33 cellular contexts compared by ENCODE assay signal in the genomic region with DNA sequence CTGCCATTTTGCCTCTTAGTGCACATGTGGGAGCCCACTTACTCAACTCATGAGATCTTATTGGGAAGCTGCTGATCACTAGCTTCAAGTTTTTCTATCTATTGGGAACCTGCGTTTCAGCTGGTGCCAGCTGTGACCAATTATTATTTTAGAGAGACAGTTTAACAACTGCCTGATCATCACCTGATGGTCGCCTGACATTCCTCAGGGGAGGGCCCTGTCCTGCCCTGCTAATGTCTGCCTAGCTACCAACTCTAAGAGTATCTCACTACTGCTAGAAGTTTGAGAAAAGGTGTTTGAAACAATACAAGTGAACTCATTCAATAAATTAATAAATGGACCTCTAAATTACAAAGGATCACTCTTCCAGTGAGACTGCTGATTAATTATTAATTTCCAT.
"Had no signal": no experiment of that assay in that cellular context is flagged by ENCODE, and none has a peak within 500 bp of the region (broad histone marks: within the 10 kb centered on the region; RNA-seq: fewer than 3 reads in every experiment).

No MANE protein-coding gene starts in this region.

- H3K9me3 ChIP-seq: ascending aorta, breast epithelium, colonic mucosa, heart left ventricle had no signal

- H3K27ac Mint-ChIP-seq: activated CD4-positive, alpha-beta memory T cell treated with anti-CD3 and anti-CD28 coated beads for 36 hours; activated CD4-positive, alpha-beta T cell treated with anti-CD3 and anti-CD28 coated beads for 36 hours; activated CD4-positive, alpha-beta T cell treated with anti-CD3 and anti-CD28 coated beads, Interleukin-2, amount 10 ng/mL, durations not matched to agents 24 days and 14 days; activated CD8-positive, alpha-beta memory T cell treated with anti-CD3 and anti-CD28 coated beads, Interleukin-2, amount 10 ng/mL, durations not matched to agents 7 days and 5 days; activated CD8-positive, alpha-beta T cell treated with anti-CD3 and anti-CD28 coated beads, Interleukin-2, amount 10 ng/mL, durations not matched to agents 7 days and 5 days; activated naive CD4-positive, alpha-beta T cell treated with anti-CD3 and anti-CD28 coated beads, Interleukin-2, amount 10 ng/mL, durations not matched to agents 7 days and 5 days; activated naive CD4-positive, alpha-beta T cell treated with anti-CD3 and anti-CD28 coated beads, Interleukin-2, amount 50 U/mL, for 72 hours; activated naive CD8-positive, alpha-beta T cell treated with anti-CD3 and anti-CD28 coated beads, Interleukin-2, amount 10 ng/mL, durations not matched to agents 7 days and 5 days; activated T-helper 1 cell treated with anti-CD3 and anti-CD28 coated beads, Interleukin-12 subunit alpha, Interleukin-12 subunit beta, Interleukin-2, Interleukin-4 antibody, amounts not matched to agents 30 ng/mL and 10 ng/mL and 1 ng/mL, durations not matched to agents 14 hours and 24 hours and 36 hours; brain; T-helper 17 cell; T-helper 2 cell treated with Interferon-gamma antibody and Interleukin-4, amounts not matched to agents 5 μg/mL and 100 μg/mL, for 36 hours had no signal

- H3K4me1 ChIP-seq: breast epithelium, colonic mucosa had no signal

- ATAC-seq: activated CD4-positive, alpha-beta T cell treated with anti-CD3 and anti-CD28 coated beads for 36 hours; activated CD8-positive, alpha-beta memory T cell treated with anti-CD3 and anti-CD28 coated beads, Interleukin-2, amount 10 ng/mL, durations not matched to agents 7 days and 5 days; activated CD8-positive, alpha-beta T cell treated with anti-CD3 and anti-CD28 coated beads, Interleukin-2, amount 10 ng/mL, durations not matched to agents 7 days and 5 days; activated naive CD4-positive, alpha-beta T cell treated with anti-CD3 and anti-CD28 coated beads, Interleukin-2, amount 50 U/mL, for 72 hours; esophagus mucosa; heart left ventricle; T-helper 17 cell had no signal

- H3K4me3 ChIP-seq: ascending aorta, breast epithelium, cardiac muscle cell, colonic mucosa, heart left ventricle had no signal

- DNase-seq: activated CD4-positive, alpha-beta memory T cell treated with anti-CD3 and anti-CD28 coated beads for 36 hours; activated CD4-positive, alpha-beta T cell treated with anti-CD3 and anti-CD28 coated beads for 36 hours; activated CD4-positive, alpha-beta T cell treated with anti-CD3 and anti-CD28 coated beads, Interleukin-2, amount 10 ng/mL, durations not matched to agents 24 days and 14 days; activated CD4-positive, CD25-positive, alpha-beta regulatory T cell; activated CD4-positive, CD25-positive, alpha-beta regulatory T cell treated with anti-CD3 and anti-CD28 coated beads, Interleukin-2, amount 50 U/mL, for 72 hours; activated CD8-positive, alpha-beta memory T cell treated with anti-CD3 and anti-CD28 coated beads, Interleukin-2, amount 10 ng/mL, durations not matched to agents 7 days and 5 days; activated CD8-positive, alpha-beta memory T cell treated with anti-CD3 and anti-CD28 coated beads, Interleukin-2, amount 50 U/mL, for 4 hours; activated CD8-positive, alpha-beta T cell treated with anti-CD3 and anti-CD28 coated beads, Interleukin-2, amount 10 ng/mL, durations not matched to agents 7 days and 5 days; activated gamma-delta T cell; activated naive CD4-positive, alpha-beta T cell; activated naive CD4-positive, alpha-beta T cell treated with anti-CD3 and anti-CD28 coated beads, Interleukin-2, amount 10 ng/mL, durations not matched to agents 7 days and 5 days; activated naive CD8-positive, alpha-beta T cell treated with anti-CD3 and anti-CD28 coated beads, Interleukin-2, amount 10 ng/mL, durations not matched to agents 7 days and 5 days; activated T-cell treated with anti-CD3 and anti-CD28 coated beads, Interleukin-2, amount 50 U/mL, for 1 hour; activated T-cell treated with anti-CD3 and anti-CD28 coated beads, Interleukin-2, amount 50 U/mL, for 48 hours; central memory CD4-positive, alpha-beta T cell; cerebellar nuclear complex; colonic mucosa; effector CD8-positive, alpha-beta T cell; foreskin fibroblast; glutamatergic neuron; heart left ventricle; T-helper 1 cell; T-helper 17 cell; T1000; WERI-Rb-1 had no signal

- H3K4me1 Mint-ChIP-seq: activated CD4-positive, alpha-beta T cell treated with anti-CD3 and anti-CD28 coated beads for 36 hours; activated CD4-positive, alpha-beta T cell treated with anti-CD3 and anti-CD28 coated beads, Interleukin-2, amount 10 ng/mL, durations not matched to agents 24 days and 14 days; activated CD8-positive, alpha-beta memory T cell treated with anti-CD3 and anti-CD28 coated beads, Interleukin-2, amount 10 ng/mL, durations not matched to agents 7 days and 5 days; activated naive CD4-positive, alpha-beta T cell treated with anti-CD3 and anti-CD28 coated beads, Interleukin-2, amount 10 ng/mL, durations not matched to agents 7 days and 5 days; activated naive CD8-positive, alpha-beta T cell treated with anti-CD3 and anti-CD28 coated beads, Interleukin-2, amount 10 ng/mL, durations not matched to agents 7 days and 5 days; T-helper 17 cell had no signal

- H3K36me3 Mint-ChIP-seq: activated CD4-positive, alpha-beta memory T cell treated with anti-CD3 and anti-CD28 coated beads for 36 hours; activated CD8-positive, alpha-beta memory T cell treated with anti-CD3 and anti-CD28 coated beads, Interleukin-2, amount 10 ng/mL, durations not matched to agents 7 days and 5 days; activated naive CD4-positive, alpha-beta T cell treated with anti-CD3 and anti-CD28 coated beads, Interleukin-2, amount 10 ng/mL, durations not matched to agents 7 days and 5 days; activated naive CD4-positive, alpha-beta T cell treated with anti-CD3 and anti-CD28 coated beads, Interleukin-2, amount 50 U/mL, for 72 hours; activated naive CD8-positive, alpha-beta T cell treated with anti-CD3 and anti-CD28 coated beads, Interleukin-2, amount 10 ng/mL, durations not matched to agents 7 days and 5 days had no signal

- H3K36me3 ChIP-seq: ascending aorta, breast epithelium, cardiac muscle cell, colonic mucosa, heart left ventricle, WERI-Rb-1 had no signal

- H3K27me3 ChIP-seq: ascending aorta, breast epithelium, cardiac muscle cell, colonic mucosa, heart left ventricle had no signal

- H3K4me3 Mint-ChIP-seq: activated CD4-positive, alpha-beta memory T cell treated with anti-CD3 and anti-CD28 coated beads for 36 hours; activated CD4-positive, alpha-beta T cell treated with anti-CD3 and anti-CD28 coated beads for 36 hours; activated CD4-positive, alpha-beta T cell treated with anti-CD3 and anti-CD28 coated beads, Interleukin-2, amount 10 ng/mL, durations not matched to agents 24 days and 14 days; activated CD8-positive, alpha-beta memory T cell treated with anti-CD3 and anti-CD28 coated beads, Interleukin-2, amount 10 ng/mL, durations not matched to agents 7 days and 5 days; activated CD8-positive, alpha-beta T cell treated with anti-CD3 and anti-CD28 coated beads, Interleukin-2, amount 10 ng/mL, durations not matched to agents 7 days and 5 days; activated naive CD4-positive, alpha-beta T cell treated with anti-CD3 and anti-CD28 coated beads, Interleukin-2, amount 10 ng/mL, durations not matched to agents 7 days and 5 days; activated naive CD8-positive, alpha-beta T cell treated with anti-CD3 and anti-CD28 coated beads, Interleukin-2, amount 10 ng/mL, durations not matched to agents 7 days and 5 days; activated T-helper 1 cell treated with anti-CD3 and anti-CD28 coated beads, Interleukin-12 subunit alpha, Interleukin-12 subunit beta, Interleukin-2, Interleukin-4 antibody, amounts not matched to agents 30 ng/mL and 10 ng/mL and 1 ng/mL, durations not matched to agents 14 hours and 24 hours and 36 hours; brain; T-helper 17 cell; T-helper 2 cell treated with Interferon-gamma antibody and Interleukin-4, amounts not matched to agents 5 μg/mL and 100 μg/mL, for 36 hours had no signal

- H3K9me3 Mint-ChIP-seq: activated CD4-positive, alpha-beta T cell treated with anti-CD3 and anti-CD28 coated beads, Interleukin-2, amount 10 ng/mL, durations not matched to agents 24 days and 14 days; activated naive CD4-positive, alpha-beta T cell treated with anti-CD3 and anti-CD28 coated beads, Interleukin-2, amount 10 ng/mL, durations not matched to agents 7 days and 5 days; activated naive CD8-positive, alpha-beta T cell treated with anti-CD3 and anti-CD28 coated beads, Interleukin-2, amount 10 ng/mL, durations not matched to agents 7 days and 5 days had no signal

- H3K27ac ChIP-seq: ascending aorta, breast epithelium, cardiac muscle cell, colonic mucosa, heart left ventricle, WERI-Rb-1 had no signal

- H3K27me3 Mint-ChIP-seq: activated CD4-positive, alpha-beta memory T cell treated with anti-CD3 and anti-CD28 coated beads for 36 hours; activated CD4-positive, alpha-beta T cell treated with anti-CD3 and anti-CD28 coated beads for 36 hours; activated CD4-positive, alpha-beta T cell treated with anti-CD3 and anti-CD28 coated beads, Interleukin-2, amount 10 ng/mL, durations not matched to agents 24 days and 14 days; activated CD8-positive, alpha-beta memory T cell treated with anti-CD3 and anti-CD28 coated beads, Interleukin-2, amount 10 ng/mL, durations not matched to agents 7 days and 5 days; activated naive CD4-positive, alpha-beta T cell treated with anti-CD3 and anti-CD28 coated beads, Interleukin-2, amount 10 ng/mL, durations not matched to agents 7 days and 5 days; activated naive CD8-positive, alpha-beta T cell treated with anti-CD3 and anti-CD28 coated beads, Interleukin-2, amount 10 ng/mL, durations not matched to agents 7 days and 5 days; brain; T-helper 17 cell had no signal
